Comparison of ENCODE assay signal across 8 cellular contexts in genomic region chr18:21740474-21740723, GRCh38.
A peak's percentile ranks its signal among the peaks of the same experiment; 100 is the strongest.
DNase-seq lines count a peak whose midpoint lies in the region; ATAC-seq and FAIRE-seq lines count a peak whose summit lies in the region.

No MANE protein-coding gene starts in this region.

- DNase-seq in RCC 7860 (ENCODE audit: low spot score) (no peak), astrocyte of the hippocampus (ENCODE audit: low read depth, low spot score) (peak; percentile 99), NCI-H2029 (lab: John Stamatoyannopoulos, UW) (no peak)
- DNase-seq in stimulated activated CD4-positive, alpha-beta T cell treated with anti-CD3 and anti-CD28 coated beads, Interleukin-12 subunit alpha, Interleukin-12 subunit beta, amount 100 ng/mL, for 48 hours (ENCODE audit: low read depth in 2 of 3, low spot score in 1 of 3): peak; percentile 95 to 99 (median 96)

- peak overlapping the region; percentile 95; the same call in 1 of the 2 replicates for H3K4me3 ChIP-seq in iPS-18c (ENCODE audit: insufficient read depth, low read depth, low read length)

- H3K9me3 ChIP-seq in iPS-18c (ENCODE audit: control insufficient read depth, insufficient read depth, low read length): no peaks in the 10 kb centered on the region

- FAIRE-seq in A204.1 (lab: Jason Lieb, UNC): peak; percentile 98
- peak; percentile 84 for FAIRE-seq in RCC 7860 (lab: Jason Lieb, UNC)

- ATAC-seq in GM18511 (IDR thresholded peaks at IDR 0.05; ENCODE audit: unreplicated experiment) (peak; percentile 96), HG02981 (IDR thresholded peaks at IDR 0.05; ENCODE audit: unreplicated experiment) (peak; percentile 96)

Comparison
In these comparisons a context has a peak if more than half of its experiments do, and no peak if none do; other contexts are left out.
1. DNase-seq: peak in astrocyte of the hippocampus (single experiment) and stimulated activated CD4-positive, alpha-beta T cell treated with anti-CD3 and anti-CD28 coated beads, Interleukin-12 subunit alpha, Interleukin-12 subunit beta, amount 100 ng/mL, for 48 hours (3 of 3); none in RCC 7860 (single experiment) and NCI-H2029 (single experiment).